ENCODE assay signal across 18 cellular contexts in genomic region chr12:38279756-38280155, GRCh38.
"Had no signal": no experiment of that assay in that cellular context is flagged by ENCODE, and none has a peak within 500 bp of the region (broad histone marks: within the 10 kb centered on the region; RNA-seq: fewer than 3 reads in every experiment).

No MANE protein-coding gene starts in this region.

- DNase-seq: cortex of kidney; effector memory CD4-positive, alpha-beta T cell; immature natural killer cell; naive thymus-derived CD4-positive, alpha-beta T cell; nephron progenitor cell; retina; right lobe of liver; stimulated activated CD4-positive, alpha-beta T cell treated with anti-CD3 and anti-CD28 coated beads, Interleukin-4, amount 100 ng/mL, for 1 hour; stimulated activated CD8-positive, alpha-beta memory T cell treated with anti-CD3 and anti-CD28 coated beads, Interleukin-4, amount 100 ng/mL, for 48 hours; stimulated activated naive CD8-positive, alpha-beta T cell treated with anti-CD3 and anti-CD28 coated beads, Interleukin-15, Interleukin-2, amounts not matched to agents 100 U/mL and 50 U/mL, for 24 hours; tibial artery; upper lobe of left lung had no signal

- H3K9me3 Mint-ChIP-seq: stimulated activated effector memory CD8-positive, alpha-beta T cell treated with anti-CD3 and anti-CD28 coated beads, Interleukin-12 subunit alpha, Interleukin-12 subunit beta, amount 100 ng/mL, for 72 hours had no signal

- ATAC-seq: naive thymus-derived CD4-positive, alpha-beta T cell; right lobe of liver; stimulated activated effector memory CD8-positive, alpha-beta T cell treated with anti-CD3 and anti-CD28 coated beads, Interleukin-12 subunit alpha, Interleukin-12 subunit beta, amount 100 ng/mL, for 72 hours; stimulated activated naive CD8-positive, alpha-beta T cell treated with anti-CD3 and anti-CD28 coated beads, Interleukin-15, Interleukin-2, amounts not matched to agents 100 U/mL and 50 U/mL, for 24 hours had no signal

- H3K36me3 Mint-ChIP-seq: immature natural killer cell; naive thymus-derived CD4-positive, alpha-beta T cell; stimulated activated effector memory CD8-positive, alpha-beta T cell treated with anti-CD3 and anti-CD28 coated beads, Interleukin-12 subunit alpha, Interleukin-12 subunit beta, amount 100 ng/mL, for 72 hours had no signal

- H3K27ac ChIP-seq: epithelial cell of prostate, esophagus muscularis mucosa, parathyroid adenoma, prostate gland, right lobe of liver, tibial artery, upper lobe of left lung, vagina had no signal

- H3K4me3 ChIP-seq: esophagus muscularis mucosa, prostate gland, right lobe of liver, tibial artery, upper lobe of left lung, vagina had no signal

- H3K4me1 Mint-ChIP-seq: immature natural killer cell; naive thymus-derived CD4-positive, alpha-beta T cell; nephron progenitor cell; stimulated activated effector memory CD8-positive, alpha-beta T cell treated with anti-CD3 and anti-CD28 coated beads, Interleukin-12 subunit alpha, Interleukin-12 subunit beta, amount 100 ng/mL, for 72 hours had no signal

- H3K9me3 ChIP-seq: esophagus muscularis mucosa, prostate gland, right lobe of liver, tibial artery, upper lobe of left lung, vagina had no signal

- H3K4me1 ChIP-seq: esophagus muscularis mucosa, parathyroid adenoma, prostate gland, right lobe of liver, tibial artery, upper lobe of left lung, vagina had no signal

- H3K36me3 ChIP-seq: esophagus muscularis mucosa, prostate gland, right lobe of liver, tibial artery, upper lobe of left lung, vagina had no signal

- H3K27ac Mint-ChIP-seq: immature natural killer cell; naive thymus-derived CD4-positive, alpha-beta T cell; nephron progenitor cell; stimulated activated effector memory CD8-positive, alpha-beta T cell treated with anti-CD3 and anti-CD28 coated beads, Interleukin-12 subunit alpha, Interleukin-12 subunit beta, amount 100 ng/mL, for 72 hours had no signal

- H3K27me3 ChIP-seq: esophagus muscularis mucosa, right lobe of liver, tibial artery, upper lobe of left lung, vagina had no signal

- H3K4me3 Mint-ChIP-seq: immature natural killer cell; naive thymus-derived CD4-positive, alpha-beta T cell; nephron progenitor cell; stimulated activated effector memory CD8-positive, alpha-beta T cell treated with anti-CD3 and anti-CD28 coated beads, Interleukin-12 subunit alpha, Interleukin-12 subunit beta, amount 100 ng/mL, for 72 hours had no signal
